In genomic region chr17:32769846-32770245, GRCh38 we compare ENCODE assay signal across 15 cellular contexts.
DNase-seq lines count a peak whose midpoint lies in the region; ATAC-seq and TF ChIP-seq lines count a peak whose summit lies in the region.
"Had no signal": no experiment of that assay in that cellular context is flagged by ENCODE, and none has a peak within 500 bp of the region (broad histone marks: within the 10 kb centered on the region; RNA-seq: fewer than 3 reads in every experiment).

No MANE protein-coding gene starts in this region.

- no peak overlapping the region for H3K4me2 ChIP-seq in OCI-LY3 (ENCODE audit: low read length)

- no peaks in the 10 kb centered on the region for H3K9me3 ChIP-seq in OCI-LY3 (ENCODE audit: insufficient read depth, low read length)
- H3K9me3 ChIP-seq: testis had no signal

- H3K79me2 ChIP-seq in OCI-LY3 (ENCODE audit: low read length), result no peaks in the 10 kb centered on the region

- TF ChIP-seq CTCF in OCI-LY3 (IDR thresholded peaks at IDR 0.05; ENCODE audit: low read depth, low read length), result peak; percentile 21; the same call in 1 of the 2 replicates
- TF ChIP-seq CTCF in fibroblast of villous mesenchyme (IDR thresholded peaks at IDR 0.05; ENCODE audit: insufficient read depth, low read depth, low read length), result no peak

- ATAC-seq in Right ventricle myocardium inferior, result no peak
- ATAC-seq: activated T-helper 17 cell treated with anti-CD3 and anti-CD28 coated beads, Interleukin-2, amount 50 U/mL, for 72 hours; left cardiac atrium had no signal

- intact Hi-C loops in Right ventricle myocardium inferior (cut with DNase I), result no loop called here

- peaks cover 14% of the 10 kb centered on the region for H3K4me1 ChIP-seq in OCI-LY3 (ENCODE audit: low read length)
- H3K4me1 ChIP-seq: testis had no signal

- no peaks in the 10 kb centered on the region for H4K20me1 ChIP-seq in OCI-LY3 (ENCODE audit: insufficient read depth, low read length)

- no peaks in the 10 kb centered on the region for H3K27me3 ChIP-seq in OCI-LY3 (ENCODE audit: low read depth, low read length)
- H3K27me3 ChIP-seq: testis had no signal

- H3K36me3 ChIP-seq in OCI-LY3 (replicated peaks; ENCODE audit: low read depth, low read length), result peaks cover 22% of the 10 kb centered on the region

- no peak overlapping the region for H2AFZ ChIP-seq in OCI-LY3 (ENCODE audit: low read depth, low read length)

- H3K4me3 ChIP-seq in OCI-LY3 (ENCODE audit: low read length) (no peak overlapping the region), fibroblast of villous mesenchyme (ENCODE audit: low read depth, low read length) (no peak overlapping the region)
- H3K4me3 ChIP-seq: testis had no signal

- DNase-seq in NCI-H526 (lab: John Stamatoyannopoulos, UW) (peak; percentile 5 to 35), NCI-H526 treated with DMSO at 0.1 percent for 48 hours (lab: John Stamatoyannopoulos, UW) (no peak), fibroblast of villous mesenchyme (ENCODE audit: low read depth) (peak; percentile 60), superior temporal gyrus (ENCODE audit: extremely low spot score) (peak; percentile 40), Right ventricle myocardium inferior (ENCODE audit: missing footprints) (no peak), middle frontal gyrus (ENCODE audit: extremely low spot score, low spot score) (no peak)
- DNase-seq in activated CD4-positive, alpha-beta T cell treated with anti-CD3 and anti-CD28 coated beads, Interleukin-2, amount 50 U/mL, for 48 hours, result no peak
- DNase-seq: activated B cell treated with CpG ODN at 0.5 μM for 24 hours, left cardiac atrium, NCI-H1930, posterior cingulate gyrus, SHP77, testis had no signal

- no peak overlapping the region for H3K9ac ChIP-seq in OCI-LY3 (ENCODE audit: low read length)

- no peak overlapping the region for H3K27ac ChIP-seq in OCI-LY3 (ENCODE audit: low read length)
- H3K27ac ChIP-seq: testis had no signal

Comparison
In these comparisons a context has a peak if more than half of its experiments do, and no peak if none do; other contexts are left out.
1. DNase-seq: peak in NCI-H526 (2 of 2), fibroblast of villous mesenchyme (single experiment) and superior temporal gyrus (single experiment); none in NCI-H526 treated with DMSO at 0.1 percent for 48 hours (single experiment), Right ventricle myocardium inferior (single experiment), middle frontal gyrus (single experiment) and activated CD4-positive, alpha-beta T cell treated with anti-CD3 and anti-CD28 coated beads, Interleukin-2, amount 50 U/mL, for 48 hours (0 of 2).